ENCODE assay signal across 2 cellular contexts in genomic region chr19:47158367-47158791, GRCh38.
TF ChIP-seq lines count a peak whose summit lies in the region.

No MANE protein-coding gene starts in this region.

TF ChIP-seq in IMR-90, 13 proteins besides CTCF, POLR2A, EP300 and RAD21:
- TF ChIP-seq MAZ (IDR thresholded peaks at IDR 0.05; ENCODE audit: borderline replicate concordance, low read depth, low read length) = no peak
- TF ChIP-seq SMC3 (IDR thresholded peaks at IDR 0.05; ENCODE audit: low read depth, low read length) = no peak
- TF ChIP-seq RFX5 (IDR thresholded peaks at IDR 0.05; ENCODE audit: low read depth, low read length) = no peak
- no peak for TF ChIP-seq FOS (IDR thresholded peaks at IDR 0.05; ENCODE audit: low read depth, low read length)
- TF ChIP-seq MAFK (IDR thresholded peaks at IDR 0.05; ENCODE audit: low read depth, low read length) = no peak
- TF ChIP-seq BHLHE40 (IDR thresholded peaks at IDR 0.05; ENCODE audit: low read depth, low read length) = no peak
- no peak for TF ChIP-seq MXI1 (IDR thresholded peaks at IDR 0.05; ENCODE audit: borderline replicate concordance, low read depth, low read length)
- TF ChIP-seq CEBPB (IDR thresholded peaks at IDR 0.05; ENCODE audit: low read depth, low read length) = no peak
- no peak for TF ChIP-seq NFE2L2 (IDR thresholded peaks at IDR 0.05; ENCODE audit: low read depth, low read length)
- TF ChIP-seq, protein P1, sequence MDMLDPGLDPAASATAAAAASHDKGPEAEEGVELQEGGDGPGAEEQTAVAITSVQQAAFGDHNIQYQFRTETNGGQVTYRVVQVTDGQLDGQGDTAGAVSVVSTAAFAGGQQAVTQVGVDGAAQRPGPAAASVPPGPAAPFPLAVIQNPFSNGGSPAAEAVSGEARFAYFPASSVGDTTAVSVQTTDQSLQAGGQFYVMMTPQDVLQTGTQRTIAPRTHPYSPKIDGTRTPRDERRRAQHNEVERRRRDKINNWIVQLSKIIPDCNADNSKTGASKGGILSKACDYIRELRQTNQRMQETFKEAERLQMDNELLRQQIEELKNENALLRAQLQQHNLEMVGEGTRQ (IDR thresholded peaks at IDR 0.05; ENCODE audit: low read depth, low read length) = no peak
- no peak for TF ChIP-seq RCOR1 (IDR thresholded peaks at IDR 0.05; ENCODE audit: insufficient replicate concordance, low read length)

TF ChIP-seq in HEK293T, 16 proteins besides CTCF, POLR2A, EP300 and RAD21:
- TF ChIP-seq FOXK2 (IDR thresholded peaks at IDR 0.05) (no peak), ELF4 (IDR thresholded peaks at IDR 0.05) (no peak), SUZ12 (IDR thresholded peaks at IDR 0.05) (no peak), HDGF (IDR thresholded peaks at IDR 0.05; ENCODE audit: borderline replicate concordance) (no peak), LEF1 (IDR thresholded peaks at IDR 0.05; ENCODE audit: borderline replicate concordance) (no peak), ZNF384 (IDR thresholded peaks at IDR 0.05) (no peak), SP1 (IDR thresholded peaks at IDR 0.05) (no peak), TARDBP (IDR thresholded peaks at IDR 0.05) (no peak), FOXM1 (IDR thresholded peaks at IDR 0.05; ENCODE audit: borderline replicate concordance) (no peak), NFRKB (IDR thresholded peaks at IDR 0.05) (no peak), CTBP1 (IDR thresholded peaks at IDR 0.05; ENCODE audit: borderline replicate concordance) (no peak), BHLHE40 (IDR thresholded peaks at IDR 0.05; ENCODE audit: borderline replicate concordance) (no peak), ARNT (IDR thresholded peaks at IDR 0.05) (no peak), FOXA1 (IDR thresholded peaks at IDR 0.05) (no peak), L3MBTL2 (conservative IDR thresholded peaks at IDR 0.05) (no peak)
- TF ChIP-seq, protein P2, sequence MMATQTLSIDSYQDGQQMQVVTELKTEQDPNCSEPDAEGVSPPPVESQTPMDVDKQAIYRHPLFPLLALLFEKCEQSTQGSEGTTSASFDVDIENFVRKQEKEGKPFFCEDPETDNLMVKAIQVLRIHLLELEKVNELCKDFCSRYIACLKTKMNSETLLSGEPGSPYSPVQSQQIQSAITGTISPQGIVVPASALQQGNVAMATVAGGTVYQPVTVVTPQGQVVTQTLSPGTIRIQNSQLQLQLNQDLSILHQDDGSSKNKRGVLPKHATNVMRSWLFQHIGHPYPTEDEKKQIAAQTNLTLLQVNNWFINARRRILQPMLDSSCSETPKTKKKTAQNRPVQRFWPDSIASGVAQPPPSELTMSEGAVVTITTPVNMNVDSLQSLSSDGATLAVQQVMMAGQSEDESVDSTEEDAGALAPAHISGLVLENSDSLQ (IDR thresholded peaks at IDR 0.05) = no peak
